11 cellular contexts compared by ENCODE assay signal in genomic region chr3:72582211-72582878, GRCh38.
DNase-seq lines count a peak whose midpoint lies in the region; ATAC-seq, FAIRE-seq and TF ChIP-seq lines count a peak whose summit lies in the region.
"Had no signal": no experiment of that assay in that cellular context is flagged by ENCODE, and none has a peak within 500 bp of the region (broad histone marks: within the 10 kb centered on the region; RNA-seq: fewer than 3 reads in every experiment).

No MANE protein-coding gene starts in this region.

- no peaks in the 10 kb centered on the region for H3K4me1 Mint-ChIP-seq in natural killer cell

- H3K4me1 ChIP-seq in iPS-20b (ENCODE audit: insufficient read depth, low read length) (peaks cover 13% of the 10 kb centered on the region; the same call in 1 of the 2 replicates), Peyer's patch (no peaks in the 10 kb centered on the region)

- ATAC-seq in GM18870 (IDR thresholded peaks at IDR 0.05; ENCODE audit: unreplicated experiment): peak; percentile 97
- ATAC-seq in GM21528 (IDR thresholded peaks at IDR 0.05; ENCODE audit: low FRiP score, unreplicated experiment): peak; percentile 98
- peak; percentile 99 for ATAC-seq in HG03175 (IDR thresholded peaks at IDR 0.05; ENCODE audit: unreplicated experiment)
- ATAC-seq in natural killer cell: no peak

- H3K9me3 Mint-ChIP-seq in natural killer cell: no peaks in the 10 kb centered on the region
- H3K9me3 Mint-ChIP-seq: activated T-helper 2 cell treated with anti-CD3 and anti-CD28 coated beads, Interferon-gamma antibody, Interleukin-2, Interleukin-4, amounts not matched to agents 10 μg/mL and 5 μg/mL and 100 μg/mL, durations not matched to agents 14 hours and 24 hours and 36 hours had no signal

- no peak overlapping the region for H3K27ac Mint-ChIP-seq in natural killer cell
- H3K27ac Mint-ChIP-seq: activated T-helper 2 cell treated with anti-CD3 and anti-CD28 coated beads, Interferon-gamma antibody, Interleukin-2, Interleukin-4, amounts not matched to agents 10 μg/mL and 5 μg/mL and 100 μg/mL, durations not matched to agents 14 hours and 24 hours and 36 hours had no signal

- intact Hi-C loops in natural killer cell (cut with micrococcal nuclease): no loop called here

- TF ChIP-seq CTCF in Peyer's patch (IDR thresholded peaks at IDR 0.05): no peak
- no peak for TF ChIP-seq CTCF in natural killer cell (IDR thresholded peaks at IDR 0.05)

- no peaks in the 10 kb centered on the region for H3K9me3 ChIP-seq in iPS-20b (ENCODE audit: insufficient read depth, low read depth, low read length)
- H3K9me3 ChIP-seq in Peyer's patch: no peaks in the 10 kb centered on the region
- H3K9me3 ChIP-seq: spleen had no signal

- FAIRE-seq in HTR-8/SVneo (lab: Jason Lieb, UNC): no peak

- no peaks in the 10 kb centered on the region for H3K36me3 Mint-ChIP-seq in natural killer cell

- no peak overlapping the region for H3K4me3 Mint-ChIP-seq in natural killer cell

- TF ChIP-seq POLR2A in Peyer's patch (IDR thresholded peaks at IDR 0.05): no peak

- peak overlapping the region; percentile 16; the same call in 1 of the 2 replicates for H3K9ac ChIP-seq in iPS-20b (ENCODE audit: low read depth, low read length)

- H3K27ac ChIP-seq in iPS-20b (ENCODE audit: low read length): no peak overlapping the region
- no peak overlapping the region for H3K27ac ChIP-seq in Peyer's patch

- H3K4me3 ChIP-seq in iPS-20b (ENCODE audit: low read length): 0 out of 2 replicates have a peak overlapping the region, but pooled peaks have one; percentile 28
- no peak overlapping the region for H3K4me3 ChIP-seq in Peyer's patch
- H3K4me3 ChIP-seq: spleen had no signal

- DNase-seq in Peyer's patch: no peak
- no peak for DNase-seq in HTR-8/SVneo (ENCODE audit: insufficient read length, low spot score)
- no peak for DNase-seq in DMS53 treated with DMSO at 0.1 percent for 48 hours (lab: John Stamatoyannopoulos, UW; ENCODE audit: unreplicated experiment)
- DNase-seq in natural killer cell: no peak
- DNase-seq: spleen, SW 1271 had no signal

- H3K27me3 ChIP-seq in iPS-20b (ENCODE audit: insufficient read depth, low read length) (peaks cover 16% of the 10 kb centered on the region), Peyer's patch (no peaks in the 10 kb centered on the region)

- H3K27me3 Mint-ChIP-seq in natural killer cell (ENCODE audit: low read depth in 2 of 2): peaks cover 0 to 3% of the 10 kb centered on the region in 2 donors

- H3K36me3 ChIP-seq in iPS-20b (ENCODE audit: insufficient read depth, low read depth, low read length): no peaks in the 10 kb centered on the region
- no peaks in the 10 kb centered on the region for H3K36me3 ChIP-seq in Peyer's patch
- H3K36me3 ChIP-seq: spleen had no signal

Comparison
In these comparisons a context has a peak if more than half of its experiments do, and no peak if none do; other contexts are left out.
1. ATAC-seq: peak in GM18870 (single experiment), GM21528 (single experiment) and HG03175 (single experiment); none in natural killer cell (0 of 3).